ENCODE assay signal across 1 cellular context in genomic region chr18:36448384-36449290, GRCh38.
TF ChIP-seq lines count a peak whose summit lies in the region.

No MANE protein-coding gene starts in this region.

TF ChIP-seq in WTC11, 78 proteins besides CTCF, POLR2A, EP300 and RAD21 (continued from another document):
- TF ChIP-seq USF2 (CRISPR knock-in tag; IDR thresholded peaks at IDR 0.05) (0 out of 2 replicates have a peak, but pooled peaks have one; percentile 21), SP1 (CRISPR knock-in tag; conservative IDR thresholded peaks at IDR 0.05) (0 out of 2 replicates have a peak, but pooled peaks have one; percentile 41), ZBTB43 (CRISPR knock-in tag; IDR thresholded peaks at IDR 0.05) (0 out of 2 replicates have a peak, but pooled peaks have one; percentile 24)
